ENCODE assay signal across 8 cellular contexts in genomic region chr13:51451467-51452390, GRCh38. TPM values are rescaled to one million over a fixed set of nuclear protein-coding genes. Genes with fewer than 3 reads are reported as not detected.
DNase-seq lines count a peak whose midpoint lies in the region; ATAC-seq, FAIRE-seq and TF ChIP-seq lines count a peak whose summit lies in the region.

No MANE protein-coding gene starts in this region.

- peaks cover 0 to 23% of the 10 kb centered on the region in 2 donors for H3K36me3 ChIP-seq in kidney (ENCODE audit: control insufficient read depth in 1 of 2, insufficient read depth in 2 of 2, low read length in 2 of 2)

- no peak for FAIRE-seq in kidney (lab: Jason Lieb, UNC)

- DNase-seq in NCI-H2081 (lab: John Stamatoyannopoulos, UW) = peak; percentile 56 to 74
- no peak for DNase-seq in NCI-H2081 treated with DMSO at 0.1 percent for 48 hours (lab: John Stamatoyannopoulos, UW)
- peak; percentile 3 for DNase-seq in NCI-H2196 treated with DMSO at 0.1 percent for 48 hours (lab: John Stamatoyannopoulos, UW; ENCODE audit: unreplicated experiment)
- DNase-seq in activated CD4-positive, CD25-positive, alpha-beta regulatory T cell treated with anti-CD3 and anti-CD28 coated beads, Interleukin-2, amount 50 U/mL, for 16 hours (ENCODE audit: low read depth, low spot score) = peak; percentile 53
- peak; percentile 76 for DNase-seq in central memory CD4-positive, alpha-beta T cell
- DNase-seq in kidney = peak; percentile 95
- DNase-seq in stimulated activated CD4-positive, alpha-beta T cell treated with anti-CD3 and anti-CD28 coated beads, Interleukin-15, amount 100 ng/mL, for 1 hour (ENCODE audit: low read depth in 1 of 2, low spot score in 1 of 2) = peak; percentile 57 to 64

- intact Hi-C loops in kidney (cut with DNase I) = loop anchor here (10.0 kb wide), 1 partner anchor 133 kb away; the partner anchor contains the start of gene WDFY2

- peak overlapping the region; percentile 98 for H3K27ac ChIP-seq in kidney (ENCODE audit: low read depth in 2 of 2, low read length in 2 of 2)

- H3K9me3 ChIP-seq in kidney (ENCODE audit: control insufficient read depth in 1 of 2, low read length in 2 of 2) = no peaks in the 10 kb centered on the region

- peak; percentile 24 for ATAC-seq in HG02981 (IDR thresholded peaks at IDR 0.05; ENCODE audit: unreplicated experiment)

- H3K4me1 ChIP-seq in kidney (ENCODE audit: control insufficient read depth in 1 of 2, insufficient read depth in 1 of 2, low read depth in 1 of 2, low read length in 2 of 2) = peaks cover 4 to 6% of the 10 kb centered on the region in 2 donors

- TF ChIP-seq CTCF in kidney (IDR thresholded peaks at IDR 0.05; ENCODE audit: borderline replicate concordance, extremely low read depth, insufficient read depth) = no peak

- H3K9ac ChIP-seq in kidney (ENCODE audit: low read length in 2 of 2) = peak overlapping the region; percentile 76 to 83

- peak overlapping the region; percentile 79 to 80 for H3K4me3 ChIP-seq in kidney (ENCODE audit: low read length in 2 of 2)

RNA-seq across cellular contexts. Expression of gene INTS6, which starts 1.1 kb away (rescaled TPM):
- total RNA-seq in kidney = 31.0 TPM
- polyA plus RNA-seq in kidney (ENCODE audit: insufficient read depth, low read depth, low replicate concordance) = 8.3 TPM
